28 cellular contexts compared by ENCODE assay signal in the genomic region with DNA sequence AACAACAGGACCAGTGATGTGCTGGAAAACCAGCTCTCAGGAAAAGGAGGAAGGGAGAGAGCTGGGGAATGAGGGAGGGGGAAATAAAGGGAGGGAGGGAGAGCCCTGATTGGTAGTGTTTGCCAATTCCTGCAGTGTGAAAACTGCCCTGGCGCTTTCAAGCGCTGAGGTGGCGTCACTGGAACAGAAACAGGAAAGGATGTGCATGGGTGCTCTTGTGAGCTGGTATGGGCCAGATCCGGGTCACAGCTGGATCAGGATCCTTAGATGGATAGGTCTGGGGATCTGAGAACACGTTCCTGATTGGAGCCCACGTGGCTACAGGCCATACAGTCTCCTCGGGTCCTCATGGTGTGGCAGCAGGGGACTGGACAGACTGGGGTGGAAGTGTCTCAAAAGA.
"Had no signal": no experiment of that assay in that cellular context is flagged by ENCODE, and none has a peak within 500 bp of the region (broad histone marks: within the 10 kb centered on the region; RNA-seq: fewer than 3 reads in every experiment).

No MANE protein-coding gene starts in this region.

- H3K36me3 Mint-ChIP-seq: activated naive CD4-positive, alpha-beta T cell treated with anti-CD3 and anti-CD28 coated beads, Interleukin-2, amount 10 ng/mL, durations not matched to agents 7 days and 5 days; activated naive CD8-positive, alpha-beta T cell treated with anti-CD3 and anti-CD28 coated beads, Interleukin-2, amount 10 ng/mL, durations not matched to agents 7 days and 5 days; mesothelial cell of epicardium; naive B cell had no signal

- H3K4me1 ChIP-seq: colonic mucosa, gastrocnemius medialis, pancreas, right atrium auricular region had no signal

- H3K27me3 ChIP-seq: colonic mucosa, gastrocnemius medialis, pancreas, right atrium auricular region had no signal

- H3K4me3 Mint-ChIP-seq: activated naive CD4-positive, alpha-beta T cell treated with anti-CD3 and anti-CD28 coated beads, Interleukin-2, amount 10 ng/mL, durations not matched to agents 7 days and 5 days; activated naive CD8-positive, alpha-beta T cell treated with anti-CD3 and anti-CD28 coated beads, Interleukin-2, amount 10 ng/mL, durations not matched to agents 7 days and 5 days; activated T-helper 1 cell treated with anti-CD3 and anti-CD28 coated beads, Interleukin-12 subunit alpha, Interleukin-12 subunit beta, Interleukin-2, Interleukin-4 antibody, amounts not matched to agents 30 ng/mL and 10 ng/mL and 1 ng/mL, durations not matched to agents 14 hours and 24 hours and 36 hours; effector memory CD8-positive, alpha-beta T cell; mesothelial cell of epicardium; naive B cell; nephron progenitor cell had no signal

- H3K27ac ChIP-seq: colonic mucosa, gastrocnemius medialis, pancreas, right atrium auricular region, thoracic aorta, WERI-Rb-1 had no signal

- DNase-seq: activated CD4-positive, alpha-beta T cell treated with anti-CD3 and anti-CD28 coated beads for 48 hours; activated CD4-positive, alpha-beta T cell treated with anti-CD3 and anti-CD28 coated beads, Interleukin-2, amount 50 U/mL, for 48 hours; activated CD8-positive, alpha-beta memory T cell treated with anti-CD3 and anti-CD28 coated beads for 24 hours; activated gamma-delta T cell; activated naive CD4-positive, alpha-beta T cell treated with anti-CD3 and anti-CD28 coated beads, Interleukin-2, amount 10 ng/mL, durations not matched to agents 7 days and 5 days; activated naive CD8-positive, alpha-beta T cell treated with anti-CD3 and anti-CD28 coated beads, Interleukin-2, amount 10 ng/mL, durations not matched to agents 7 days and 5 days; amniotic stem cell; colonic mucosa; effector memory CD8-positive, alpha-beta T cell; erythroblast; gastrocnemius medialis; glutamatergic neuron; left colon; mammary epithelial cell; naive B cell; nephron progenitor cell; stimulated activated CD4-positive, alpha-beta T cell treated with anti-CD3 and anti-CD28 coated beads, Interleukin-15, amount 100 ng/mL, for 24 hours; stimulated activated CD4-positive, alpha-beta T cell treated with anti-CD3 and anti-CD28 coated beads, Interleukin-2, amount 100 ng/mL, for 24 hours; stimulated activated naive CD4-positive, alpha-beta T cell treated with Interleukin-2 at 50 U/mL for 16 hours; trophoblast cell; WERI-Rb-1 had no signal

- H3K36me3 ChIP-seq: colonic mucosa, gastrocnemius medialis, pancreas, right atrium auricular region, thoracic aorta, WERI-Rb-1 had no signal

- H3K27ac Mint-ChIP-seq: activated naive CD4-positive, alpha-beta T cell treated with anti-CD3 and anti-CD28 coated beads, Interleukin-2, amount 10 ng/mL, durations not matched to agents 7 days and 5 days; activated naive CD8-positive, alpha-beta T cell treated with anti-CD3 and anti-CD28 coated beads, Interleukin-2, amount 10 ng/mL, durations not matched to agents 7 days and 5 days; activated T-helper 1 cell treated with anti-CD3 and anti-CD28 coated beads, Interleukin-12 subunit alpha, Interleukin-12 subunit beta, Interleukin-2, Interleukin-4 antibody, amounts not matched to agents 30 ng/mL and 10 ng/mL and 1 ng/mL, durations not matched to agents 14 hours and 24 hours and 36 hours; effector memory CD8-positive, alpha-beta T cell; mesothelial cell of epicardium; naive B cell; nephron progenitor cell had no signal

- H3K9me3 ChIP-seq: colonic mucosa, gastrocnemius medialis, pancreas, right atrium auricular region, thoracic aorta had no signal

- H3K4me2 ChIP-seq: smooth muscle cell had no signal

- H3K4me1 Mint-ChIP-seq: activated naive CD4-positive, alpha-beta T cell treated with anti-CD3 and anti-CD28 coated beads, Interleukin-2, amount 10 ng/mL, durations not matched to agents 7 days and 5 days; activated naive CD8-positive, alpha-beta T cell treated with anti-CD3 and anti-CD28 coated beads, Interleukin-2, amount 10 ng/mL, durations not matched to agents 7 days and 5 days; mesothelial cell of epicardium; nephron progenitor cell had no signal

- H3K4me3 ChIP-seq: colonic mucosa, gastrocnemius medialis, pancreas, right atrium auricular region, smooth muscle cell, thoracic aorta had no signal

- H3K9me3 Mint-ChIP-seq: activated naive CD4-positive, alpha-beta T cell treated with anti-CD3 and anti-CD28 coated beads, Interleukin-2, amount 10 ng/mL, durations not matched to agents 7 days and 5 days; activated naive CD8-positive, alpha-beta T cell treated with anti-CD3 and anti-CD28 coated beads, Interleukin-2, amount 10 ng/mL, durations not matched to agents 7 days and 5 days; activated T-helper 1 cell treated with anti-CD3 and anti-CD28 coated beads, Interleukin-12 subunit alpha, Interleukin-12 subunit beta, Interleukin-2, Interleukin-4 antibody, amounts not matched to agents 30 ng/mL and 10 ng/mL and 1 ng/mL, durations not matched to agents 14 hours and 24 hours and 36 hours; effector memory CD8-positive, alpha-beta T cell; mesothelial cell of epicardium; nephron progenitor cell had no signal

- ATAC-seq: activated CD4-positive, CD25-positive, alpha-beta regulatory T cell treated with anti-CD3 and anti-CD28 coated beads, Interleukin-2, amount 50 U/mL, for 24 hours; effector memory CD8-positive, alpha-beta T cell; gastrocnemius medialis; left colon; pancreas had no signal
